Comparison of ENCODE assay signal across 15 cellular contexts in genomic region chr4:108483077-108483476, GRCh38.
DNase-seq lines count a peak whose midpoint lies in the region; ATAC-seq and TF ChIP-seq lines count a peak whose summit lies in the region.
"Had no signal": no experiment of that assay in that cellular context is flagged by ENCODE, and none has a peak within 500 bp of the region (broad histone marks: within the 10 kb centered on the region; RNA-seq: fewer than 3 reads in every experiment).

No MANE protein-coding gene starts in this region.

- no CpG with 5 or more reads among the region's 1 CpG for WGBS in mesenchymal stem cell
- WGBS in testis, 2 donors, result 30 to 40% methylated on average over 1 of the region's 1 CpG
- WGBS in GM23248 (ENCODE audit: low coverage in 1 of 2, low lambda C conversion rate in 2 of 2, missing lambda C conversion rate in 2 of 2), 2 experiments, result 2 to 4% methylated on average over 1 of the region's 1 CpG

- no peak overlapping the region for H3K27ac ChIP-seq in mesenchymal stem cell (ENCODE audit: low read length, poor library complexity, severe bottlenecking)
- H3K27ac ChIP-seq in testis, result no peak overlapping the region
- H3K27ac ChIP-seq in substantia nigra (ENCODE audit: low read depth, low read length, poor library complexity, severe bottlenecking), result no peak overlapping the region
- H3K27ac ChIP-seq in GM23248, result no peak overlapping the region
- H3K27ac ChIP-seq: breast epithelium, esophagus squamous epithelium, skin epidermis had no signal

- no peak overlapping the region for H4K8ac ChIP-seq in mesenchymal stem cell (ENCODE audit: low read length)

- no peaks in the 10 kb centered on the region for H3K36me3 ChIP-seq in mesenchymal stem cell (ENCODE audit: control insufficient read depth in 1 of 2, insufficient read depth in 2 of 2, low read depth in 1 of 2, low read length in 2 of 2)
- H3K36me3 ChIP-seq in testis (ENCODE audit: low read depth, missing control alignments), result no peaks in the 10 kb centered on the region
- H3K36me3 ChIP-seq in GM23248 (ENCODE audit: low read depth), result no peaks in the 10 kb centered on the region
- H3K36me3 ChIP-seq: breast epithelium, esophagus squamous epithelium had no signal

- H2AK5ac ChIP-seq in mesenchymal stem cell (ENCODE audit: low read length, severe bottlenecking), result no peak overlapping the region

- H3K9me3 ChIP-seq in mesenchymal stem cell (ENCODE audit: control insufficient read depth, low read length) (no peaks in the 10 kb centered on the region), testis (no peaks in the 10 kb centered on the region), GM23248 (ENCODE audit: low read depth) (no peaks in the 10 kb centered on the region)
- H3K9me3 ChIP-seq: breast epithelium, esophagus squamous epithelium had no signal

- H3K4ac ChIP-seq in mesenchymal stem cell (ENCODE audit: low read depth in 1 of 2, low read length in 2 of 2), result no peak overlapping the region

- no peak overlapping the region for H4K91ac ChIP-seq in mesenchymal stem cell (ENCODE audit: low read length)

- H3K4me1 ChIP-seq in mesenchymal stem cell (ENCODE audit: control insufficient read depth, insufficient read depth, low read depth, low read length) (no peaks in the 10 kb centered on the region), testis (no peaks in the 10 kb centered on the region), GM23248 (ENCODE audit: insufficient read depth) (no peaks in the 10 kb centered on the region)
- H3K4me1 ChIP-seq: breast epithelium, esophagus squamous epithelium had no signal

- no peak for TF ChIP-seq CTCF in testis (IDR thresholded peaks at IDR 0.05)

- no peak overlapping the region for H3K4me2 ChIP-seq in mesenchymal stem cell (ENCODE audit: low read length, poor library complexity, severe bottlenecking)
- no peak overlapping the region for H3K4me2 ChIP-seq in GM23248 (ENCODE audit: unreplicated experiment)

- no peaks in the 10 kb centered on the region for H3K79me1 ChIP-seq in mesenchymal stem cell (replicated peaks; ENCODE audit: low read length, poor library complexity, severe bottlenecking)

- H3K23ac ChIP-seq in mesenchymal stem cell (ENCODE audit: low read length in 2 of 2), result no peak overlapping the region

- no peak overlapping the region for H3K4me3 ChIP-seq in mesenchymal stem cell (ENCODE audit: insufficient read depth in 1 of 2, low read depth in 1 of 2, low read length in 2 of 2)
- no peak overlapping the region for H3K4me3 ChIP-seq in testis
- no peak overlapping the region for H3K4me3 ChIP-seq in GM23248
- H3K4me3 ChIP-seq: breast epithelium, esophagus squamous epithelium, skin epidermis had no signal

- H3K9me2 ChIP-seq in GM23248 (ENCODE audit: insufficient read depth), result no peaks in the 10 kb centered on the region

- H2BK12ac ChIP-seq in mesenchymal stem cell (ENCODE audit: low read length in 2 of 2), result no peak overlapping the region

- intact Hi-C loops in testis (cut with DNase I; ENCODE audit: low total_unique reads), result no loop called here

- no peak for TF ChIP-seq POLR2A in testis (IDR thresholded peaks at IDR 0.05)

- no peak overlapping the region for H2BK15ac ChIP-seq in mesenchymal stem cell (ENCODE audit: low read depth, poor library complexity, severe bottlenecking)

- H3K9ac ChIP-seq in mesenchymal stem cell (ENCODE audit: low read length) (no peak overlapping the region), GM23248 (no peak overlapping the region)

- H2AFZ ChIP-seq in mesenchymal stem cell (ENCODE audit: low read depth, low read length) (no peak overlapping the region), GM23248 (no peak overlapping the region)

- in situ Hi-C loops in GM23248 (cut with MboI), result no loop called here

- no peaks in the 10 kb centered on the region for H3K79me2 ChIP-seq in GM23248 (ENCODE audit: insufficient read depth)

- no peaks in the 10 kb centered on the region for H3F3A ChIP-seq in GM23248 (ENCODE audit: insufficient read depth)

- no peak overlapping the region for H3K14ac ChIP-seq in mesenchymal stem cell (ENCODE audit: low read length in 2 of 2)

- H2BK120ac ChIP-seq in mesenchymal stem cell (ENCODE audit: low read depth, low read length), result no peak overlapping the region

- no peaks in the 10 kb centered on the region for H4K20me1 ChIP-seq in GM23248 (ENCODE audit: insufficient read depth)

- no peaks in the 10 kb centered on the region for H3K27me3 ChIP-seq in mesenchymal stem cell (ENCODE audit: control insufficient read depth in 1 of 2, insufficient read depth in 1 of 2, low read length in 2 of 2)
- no peaks in the 10 kb centered on the region for H3K27me3 ChIP-seq in testis
- H3K27me3 ChIP-seq in GM23248 (replicated peaks; ENCODE audit: insufficient read depth), result peaks cover 23% of the 10 kb centered on the region; the same call in 1 of the 2 replicates
- H3K27me3 ChIP-seq: breast epithelium, esophagus squamous epithelium had no signal

- H2BK5ac ChIP-seq in mesenchymal stem cell (ENCODE audit: low read depth, low read length, poor library complexity, severe bottlenecking), result no peak overlapping the region

- DNase-seq in Daoy (ENCODE audit: low read depth) (peak; percentile 33), LHCN-M2 (ENCODE audit: low read depth) (peak; percentile 52), mesenchymal stem cell (peak; percentile 21), testis (no peak), substantia nigra (lab: John Stamatoyannopoulos, UW) (no peak), GM23248 (no peak)
- peak; percentile 46 for DNase-seq in activated T-cell treated with anti-CD3 and anti-CD28 coated beads, Interleukin-2, amount 50 U/mL, for 48 hours
- DNase-seq: esophagus squamous epithelium; NCI-H1105; NCI-H526; stimulated activated naive B cell treated with anti-CD40 and anti-IgM and Interleukin-4, amounts not matched to agents 10 μg/mL and 1 μg/mL and 100 μg/mL, for 72 hours had no signal

- no peak overlapping the region for H3K18ac ChIP-seq in mesenchymal stem cell (ENCODE audit: low read depth in 1 of 2, low read length in 2 of 2)

- ATAC-seq in HG03159 (IDR thresholded peaks at IDR 0.05; ENCODE audit: unreplicated experiment), result no peak
- ATAC-seq: HCT116; stimulated activated naive B cell treated with anti-CD40 and anti-IgM and Interleukin-4, amounts not matched to agents 10 μg/mL and 1 μg/mL and 100 μg/mL, for 72 hours had no signal

Comparison
In these comparisons a context has a peak if more than half of its experiments do, and no peak if none do; other contexts are left out.
1. DNase-seq: peak in Daoy (single experiment), LHCN-M2 (single experiment), activated T-cell treated with anti-CD3 and anti-CD28 coated beads, Interleukin-2, amount 50 U/mL, for 48 hours (2 of 2) and mesenchymal stem cell (single experiment); none in testis (single experiment), substantia nigra (0 of 49) and GM23248 (single experiment).